Comparison of ENCODE assay signal across 1 cellular context in genomic region chr10:93445978-93446720, GRCh38.
TF ChIP-seq lines count a peak whose summit lies in the region.

No MANE protein-coding gene starts in this region.

TF ChIP-seq in WTC11, 78 proteins besides CTCF, POLR2A, EP300 and RAD21 (continued from another document):
- no peak for TF ChIP-seq ZNF425 (CRISPR knock-in tag; conservative IDR thresholded peaks at IDR 0.05)
- no peak for TF ChIP-seq ZNF219 (CRISPR knock-in tag; IDR thresholded peaks at IDR 0.05; ENCODE audit: borderline replicate concordance)
- TF ChIP-seq SMAD3 (CRISPR knock-in tag; IDR thresholded peaks at IDR 0.05; ENCODE audit: borderline replicate concordance), result no peak
- no peak for TF ChIP-seq USF1 (CRISPR knock-in tag; IDR thresholded peaks at IDR 0.05)
- no peak for TF ChIP-seq JUN (CRISPR knock-in tag; IDR thresholded peaks at IDR 0.05)
- TF ChIP-seq ATF1 (CRISPR knock-in tag; IDR thresholded peaks at IDR 0.05), result no peak
- no peak for TF ChIP-seq NR2C2 (CRISPR knock-in tag; IDR thresholded peaks at IDR 0.05)
- no peak for TF ChIP-seq RORB (CRISPR knock-in tag; IDR thresholded peaks at IDR 0.05)
- no peak for TF ChIP-seq IRF2 (CRISPR knock-in tag; IDR thresholded peaks at IDR 0.05; ENCODE audit: borderline replicate concordance, low read depth)
- no peak for TF ChIP-seq ERG (CRISPR knock-in tag; IDR thresholded peaks at IDR 0.05)
- no peak for TF ChIP-seq IRF1 (CRISPR knock-in tag; IDR thresholded peaks at IDR 0.05)
- no peak for TF ChIP-seq TP53 (CRISPR knock-in tag; IDR thresholded peaks at IDR 0.05)
- no peak for TF ChIP-seq MLX (CRISPR knock-in tag; IDR thresholded peaks at IDR 0.05)
- TF ChIP-seq ZNF512 (CRISPR knock-in tag; IDR thresholded peaks at IDR 0.05; ENCODE audit: borderline replicate concordance), result no peak
- no peak for TF ChIP-seq FOXK1 (CRISPR knock-in tag; IDR thresholded peaks at IDR 0.05)
TF ChIP-seq in WTC11: peak in this region for 0.
